24 cellular contexts compared by ENCODE assay signal in the genomic region with DNA sequence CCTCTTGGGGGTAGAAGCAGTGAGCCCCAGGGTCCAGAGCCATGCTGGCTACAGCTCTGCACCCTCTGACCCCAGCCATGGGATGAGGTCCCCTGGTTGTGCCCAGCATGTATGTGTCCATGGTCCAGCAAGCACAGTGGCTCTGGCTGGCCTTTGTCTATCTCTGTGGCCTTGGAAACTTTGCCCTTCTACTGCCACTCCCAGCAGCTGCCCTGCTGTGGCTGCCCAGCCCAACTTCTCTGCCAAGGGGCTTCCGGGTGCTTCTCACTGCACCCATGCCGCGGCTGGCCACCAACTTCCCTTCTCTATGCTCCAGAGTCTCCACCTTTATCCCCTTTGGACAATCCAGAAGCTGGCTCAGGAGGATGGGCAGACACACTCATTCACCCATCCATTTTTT.
"Had no signal": no experiment of that assay in that cellular context is flagged by ENCODE, and none has a peak within 500 bp of the region (broad histone marks: within the 10 kb centered on the region; RNA-seq: fewer than 3 reads in every experiment).

No MANE protein-coding gene starts in this region.

- H3K4me3 ChIP-seq: body of pancreas, cardiac muscle cell, sigmoid colon, tibial artery, uterus had no signal

- H3K27ac ChIP-seq: body of pancreas, cardiac muscle cell, sigmoid colon, tibial artery, uterus, WERI-Rb-1 had no signal

- H3K27ac Mint-ChIP-seq: activated naive CD8-positive, alpha-beta T cell treated with anti-CD3 and anti-CD28 coated beads, Interleukin-2, amount 50 U/mL, for 24 hours; dendritic cell treated with granulocyte-macrophage colony-stimulating factor and Interleukin-4, amounts not matched to agents 40 ng/mL and 50 ng/mL, for 4 days; nephron; T-cell had no signal

- H3K9me3 Mint-ChIP-seq: activated naive CD8-positive, alpha-beta T cell treated with anti-CD3 and anti-CD28 coated beads, Interleukin-2, amount 50 U/mL, for 24 hours; dendritic cell treated with granulocyte-macrophage colony-stimulating factor and Interleukin-4, amounts not matched to agents 40 ng/mL and 50 ng/mL, for 4 days; T-cell had no signal

- H3K36me3 Mint-ChIP-seq: T-cell had no signal

- DNase-seq: activated CD4-positive, alpha-beta T cell treated with anti-CD3 and anti-CD28 coated beads, Interleukin-2, amount 50 U/mL, for 1 hour; activated CD4-positive, CD25-positive, alpha-beta regulatory T cell treated with anti-CD3 and anti-CD28 coated beads, Interleukin-2, amount 50 U/mL, for 72 hours; activated gamma-delta T cell; activated naive CD4-positive, alpha-beta T cell treated with anti-CD3 and anti-CD28 coated beads, Interleukin-2, amount 50 U/mL, for 16 hours; activated naive CD8-positive, alpha-beta T cell treated with anti-CD3 and anti-CD28 coated beads, Interleukin-2, amount 50 U/mL, for 24 hours; activated T-cell treated with anti-CD3 and anti-CD28 coated beads, Interleukin-2, amount 50 U/mL, for 48 hours; body of pancreas; effector CD4-positive, alpha-beta T cell; erythroblast; foreskin fibroblast; left ventricle myocardium superior; midbrain; nucleus accumbens; sigmoid colon; stimulated activated CD4-positive, alpha-beta T cell treated with anti-CD3 and anti-CD28 coated beads, Interleukin-4, amount 100 ng/mL, for 1 hour; stimulated activated naive CD4-positive, alpha-beta T cell; substantia nigra; T-cell; tibial artery; uterus; WERI-Rb-1 had no signal

- H3K27me3 ChIP-seq: body of pancreas, cardiac muscle cell, sigmoid colon, tibial artery, uterus had no signal

- H3K4me1 ChIP-seq: body of pancreas, uterus had no signal

- H3K4me3 Mint-ChIP-seq: activated naive CD8-positive, alpha-beta T cell treated with anti-CD3 and anti-CD28 coated beads, Interleukin-2, amount 50 U/mL, for 24 hours; dendritic cell treated with granulocyte-macrophage colony-stimulating factor and Interleukin-4, amounts not matched to agents 40 ng/mL and 50 ng/mL, for 4 days; nephron; T-cell had no signal

- H3K36me3 ChIP-seq: cardiac muscle cell, sigmoid colon, tibial artery, uterus, WERI-Rb-1 had no signal

- ATAC-seq: activated naive CD8-positive, alpha-beta T cell treated with anti-CD3 and anti-CD28 coated beads, Interleukin-2, amount 50 U/mL, for 24 hours; body of pancreas; T-cell had no signal

- H3K9me3 ChIP-seq: body of pancreas, sigmoid colon, tibial artery, uterus had no signal

- H3K4me1 Mint-ChIP-seq: activated naive CD8-positive, alpha-beta T cell treated with anti-CD3 and anti-CD28 coated beads, Interleukin-2, amount 50 U/mL, for 24 hours had no signal

- H3K27me3 Mint-ChIP-seq: activated naive CD8-positive, alpha-beta T cell treated with anti-CD3 and anti-CD28 coated beads, Interleukin-2, amount 50 U/mL, for 24 hours; dendritic cell treated with granulocyte-macrophage colony-stimulating factor and Interleukin-4, amounts not matched to agents 40 ng/mL and 50 ng/mL, for 4 days; T-cell had no signal
